ENCODE assay signal across 10 cellular contexts in the genomic region with DNA sequence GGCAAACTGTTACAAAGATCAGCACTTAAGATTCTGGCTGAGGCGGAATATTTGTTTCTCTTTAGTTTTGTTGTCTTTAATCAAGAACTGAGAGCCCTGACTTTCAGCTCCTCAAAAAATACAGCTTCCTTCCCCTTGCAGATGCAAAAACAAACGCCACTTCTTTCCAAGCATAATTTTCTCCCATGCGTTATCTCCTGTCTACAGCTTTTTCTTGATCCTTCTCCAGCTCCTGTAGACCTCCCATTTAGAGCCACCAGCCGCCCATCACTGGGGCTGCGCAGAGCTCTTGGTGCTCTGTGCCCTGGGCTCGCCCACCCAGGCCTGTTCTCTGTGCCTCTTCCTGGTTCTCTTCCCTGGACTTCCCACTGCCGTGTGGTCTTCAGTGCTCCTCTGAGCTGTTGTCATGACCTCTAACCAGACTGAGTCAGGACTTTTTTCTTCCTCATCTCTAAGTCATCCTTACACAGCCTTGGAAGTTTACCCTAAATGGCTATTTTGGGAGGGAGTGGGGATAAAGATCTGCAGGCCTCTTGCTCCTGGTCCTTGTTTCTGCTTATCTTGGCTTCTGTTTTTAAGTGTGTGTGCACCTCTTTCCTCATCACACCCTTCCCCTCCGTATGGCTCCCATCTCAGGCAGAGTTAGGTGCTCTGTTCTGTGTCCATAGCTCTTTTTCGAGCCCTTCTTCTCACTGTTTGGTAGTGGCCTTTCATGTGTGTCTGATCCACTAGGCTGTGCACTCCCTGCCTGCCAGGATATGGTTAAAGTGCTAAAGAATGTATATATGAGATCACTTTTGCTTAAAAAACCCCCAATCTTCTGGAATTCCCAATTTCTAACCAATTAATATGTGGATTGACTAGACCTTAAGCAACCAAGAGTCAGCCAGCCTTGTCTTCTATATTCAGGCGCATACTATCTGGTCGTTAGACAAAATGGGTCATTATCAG.
DNase-seq lines count a peak whose midpoint lies in the region; ATAC-seq and TF ChIP-seq lines count a peak whose summit lies in the region.
"Had no signal": no experiment of that assay in that cellular context is flagged by ENCODE, and none has a peak within 500 bp of the region (broad histone marks: within the 10 kb centered on the region; RNA-seq: fewer than 3 reads in every experiment).

No MANE protein-coding gene starts in this region.

- H3K4me1 ChIP-seq in SK-N-SH (ENCODE audit: control insufficient read depth in 1 of 2, insufficient read depth in 2 of 2, low read depth in 1 of 2, low read length in 1 of 2) (peaks cover 0 to 19% of the 10 kb centered on the region in 2 experiments; a peak in 3 of 4 replicates), liver (ENCODE audit: control insufficient read depth in 4 of 4, insufficient read depth in 4 of 4, low read length in 3 of 4) (peaks cover 1 to 23% (median 11%) of the 10 kb centered on the region in 4 donors), testis (peaks cover 32% of the 10 kb centered on the region)

- H3K27me3 ChIP-seq in SK-N-SH (ENCODE audit: insufficient read depth) (no peaks in the 10 kb centered on the region), liver (ENCODE audit: control insufficient read depth in 4 of 4, insufficient read depth in 4 of 4, low read length in 3 of 4) (no peaks in the 10 kb centered on the region), testis (no peaks in the 10 kb centered on the region)

- peaks cover 47% of the 10 kb centered on the region for H3K4me1 Mint-ChIP-seq in chondrocyte (ENCODE audit: low read depth)

- H3K4me3 ChIP-seq in SK-N-SH (ENCODE audit: low read depth in 2 of 2, low read length in 1 of 2) (no peak overlapping the region), liver (ENCODE audit: low read depth in 1 of 3, low read length in 3 of 3) (no peak overlapping the region), testis (no peak overlapping the region)

- POLR2A ChIA-PET in SK-N-SH (lab: Yijun Ruan, JAX) (no interaction called here), RWPE1 (lab: Yijun Ruan, JAX; ENCODE audit: low non-redundant PET) (no interaction called here)

- CTCF ChIA-PET in SK-N-SH (lab: Yijun Ruan, JAX) (interaction anchor here (0.9 to 1.8 kb wide), 4 partner anchors 15 to 276 kb away, joined by 3 to 6 read pairs (median 3); no protein-coding TSS in a partner anchor), RWPE1 (lab: Yijun Ruan, JAX) (no interaction called here)

- 0 out of 4 replicates have a peak, but pooled peaks of 1 of the 2 experiments have one; percentile 12 for TF ChIP-seq EP300 in SK-N-SH (IDR thresholded peaks at IDR 0.05; ENCODE audit: borderline replicate concordance in 1 of 2, low read depth in 1 of 2, low read length in 1 of 2)

- whole genome bisulfite sequencing in SK-N-SH (ENCODE audit: low lambda C conversion rate), result 91% methylated on average over 11 of the region's 11 CpGs
- 79% methylated on average over 11 of the region's 11 CpGs for WGBS in liver
- whole genome bisulfite sequencing in testis, 2 donors, result 66% methylated on average over 11 of the region's 11 CpGs

- no peak for DNase-seq in SK-N-SH
- DNase-seq in chondrocyte (ENCODE audit: low spot score), result no peak
- DNase-seq in testis, result no peak
- no peak for DNase-seq in D341Med (ENCODE audit: low spot score)
- DNase-seq in RWPE1 (ENCODE audit: low spot score), result no peak
- DNase-seq: 8988T had no signal

- ATAC-seq in SK-N-SH treated with all-trans-retinoic acid at 6 μM for 48 hours (no peak), GM18505 (IDR thresholded peaks at IDR 0.05; ENCODE audit: unreplicated experiment) (no peak)

- peaks cover 9% of the 10 kb centered on the region for H3F3A ChIP-seq in SK-N-SH (replicated peaks; ENCODE audit: insufficient read depth)

- H4K20me1 ChIP-seq in SK-N-SH (ENCODE audit: insufficient read depth), result no peaks in the 10 kb centered on the region

- H3K36me3 Mint-ChIP-seq in chondrocyte (ENCODE audit: low read depth), result peaks cover 3% of the 10 kb centered on the region

- TF ChIP-seq POLR2A in testis (IDR thresholded peaks at IDR 0.05) (no peak), GM18505 (IDR thresholded peaks at IDR 0.05; ENCODE audit: borderline replicate concordance, extremely low read depth, insufficient read depth, insufficient read length) (no peak)

- H3K4me3 Mint-ChIP-seq in chondrocyte (ENCODE audit: unreplicated experiment), result no peak overlapping the region
- H3K4me3 Mint-ChIP-seq: brain had no signal

- H3K9ac ChIP-seq in SK-N-SH (no peak overlapping the region), liver (ENCODE audit: low read depth in 1 of 2, low read length in 2 of 2) (no peak overlapping the region)

- no peak for TF ChIP-seq CTCF in SK-N-SH (IDR thresholded peaks at IDR 0.05)
- TF ChIP-seq CTCF in chondrocyte (IDR thresholded peaks at IDR 0.05), result no peak
- no peak for TF ChIP-seq CTCF in liver (IDR thresholded peaks at IDR 0.05; ENCODE audit: low read depth, low read length, missing input control)
- no peak for TF ChIP-seq CTCF in testis (IDR thresholded peaks at IDR 0.05)
- TF ChIP-seq CTCF in RWPE1 (conservative IDR thresholded peaks at IDR 0.05; ENCODE audit: low read depth), result no peak

- H3K27me3 Mint-ChIP-seq in chondrocyte (ENCODE audit: low read depth), result no peaks in the 10 kb centered on the region
- H3K27me3 Mint-ChIP-seq: brain had no signal

- H3K27ac ChIP-seq in SK-N-SH (ENCODE audit: low read depth in 2 of 2, low read length in 1 of 2), result peak overlapping the region in 1 of 2 experiments; percentile 48; a peak in 2 of 4 replicates
- peak overlapping the region in 1 of 2 donors; percentile 15 for H3K27ac ChIP-seq in liver (ENCODE audit: low read depth in 1 of 2, low read length in 2 of 2)
- H3K27ac ChIP-seq in testis, result peak overlapping the region; percentile 25 to 47
- H3K27ac ChIP-seq in RWPE1, result no peak overlapping the region

- intact Hi-C loops in testis (cut with DNase I; ENCODE audit: low total_unique reads), result no loop called here

- peaks cover 2% of the 10 kb centered on the region for H3K9me3 Mint-ChIP-seq in chondrocyte (ENCODE audit: low read depth)
- H3K9me3 Mint-ChIP-seq: brain had no signal

- peak overlapping the region; percentile 31; the same call in 1 of the 2 replicates for H3K4me2 ChIP-seq in SK-N-SH

- H3K27ac Mint-ChIP-seq in chondrocyte (ENCODE audit: unreplicated experiment), result peak overlapping the region; percentile 83

- H3K9me2 ChIP-seq in SK-N-SH, result no peaks in the 10 kb centered on the region

- peaks cover 0 to 2% of the 10 kb centered on the region in 2 experiments for H3K36me3 ChIP-seq in SK-N-SH (replicated peaks in 1 of 2; ENCODE audit: control insufficient read depth in 1 of 2, insufficient read depth in 2 of 2, low read length in 1 of 2)
- H3K36me3 ChIP-seq in liver (ENCODE audit: control insufficient read depth in 4 of 4, insufficient read depth in 3 of 4, low read depth in 1 of 4, low read length in 3 of 4), result no peaks in the 10 kb centered on the region
- H3K36me3 ChIP-seq in testis (ENCODE audit: low read depth, missing control alignments), result no peaks in the 10 kb centered on the region

- no peaks in the 10 kb centered on the region for H3K9me3 ChIP-seq in SK-N-SH
- no peaks in the 10 kb centered on the region for H3K9me3 ChIP-seq in liver (ENCODE audit: control insufficient read depth in 4 of 4, low read length in 3 of 4)
- no peaks in the 10 kb centered on the region for H3K9me3 ChIP-seq in testis

- H2AFZ ChIP-seq in SK-N-SH (ENCODE audit: low read depth), result no peak overlapping the region

- H3K79me2 ChIP-seq in SK-N-SH (ENCODE audit: insufficient read depth), result no peaks in the 10 kb centered on the region

- TF ChIP-seq RAD21 in SK-N-SH (IDR thresholded peaks at IDR 0.05; ENCODE audit: low read length) (no peak), liver (IDR thresholded peaks at IDR 0.05) (no peak)

TF ChIP-seq in SK-N-SH, 30 proteins besides CTCF, POLR2A, EP300 and RAD21 (continues in another document):
- TF ChIP-seq JUND (IDR thresholded peaks at IDR 0.05), result no peak
- no peak for TF ChIP-seq FOSL2 (IDR thresholded peaks at IDR 0.05; ENCODE audit: borderline replicate concordance, low read depth)
- no peak for TF ChIP-seq POLR2AphosphoS5 (IDR thresholded peaks at IDR 0.05; ENCODE audit: low read depth, low read length)
- TF ChIP-seq MEF2A (IDR thresholded peaks at IDR 0.05; ENCODE audit: borderline replicate concordance, low read depth), result no peak
- TF ChIP-seq RFX5 (IDR thresholded peaks at IDR 0.05; ENCODE audit: low read length), result no peak

TF ChIP-seq in SK-N-SH treated with all-trans-retinoic acid at 6 μM for 48 hours, 23 proteins besides CTCF, POLR2A, EP300 and RAD21:
- no peak for TF ChIP-seq BACH2 (CRISPR knock-in tag; IDR thresholded peaks at IDR 0.05; ENCODE audit: borderline replicate concordance)
- TF ChIP-seq TCF4 (CRISPR knock-in tag; IDR thresholded peaks at IDR 0.05; ENCODE audit: borderline replicate concordance), result no peak

TF ChIP-seq in liver, 16 proteins besides CTCF, POLR2A, EP300 and RAD21:
- no peak for TF ChIP-seq FOXA1 (IDR thresholded peaks at IDR 0.05)
- TF ChIP-seq, protein P1, sequence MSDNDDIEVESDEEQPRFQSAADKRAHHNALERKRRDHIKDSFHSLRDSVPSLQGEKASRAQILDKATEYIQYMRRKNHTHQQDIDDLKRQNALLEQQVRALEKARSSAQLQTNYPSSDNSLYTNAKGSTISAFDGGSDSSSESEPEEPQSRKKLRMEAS (IDR thresholded peaks at IDR 0.05), result peak; percentile 11
- no peak for TF ChIP-seq RXRA (IDR thresholded peaks at IDR 0.05)
